In the genomic region with DNA sequence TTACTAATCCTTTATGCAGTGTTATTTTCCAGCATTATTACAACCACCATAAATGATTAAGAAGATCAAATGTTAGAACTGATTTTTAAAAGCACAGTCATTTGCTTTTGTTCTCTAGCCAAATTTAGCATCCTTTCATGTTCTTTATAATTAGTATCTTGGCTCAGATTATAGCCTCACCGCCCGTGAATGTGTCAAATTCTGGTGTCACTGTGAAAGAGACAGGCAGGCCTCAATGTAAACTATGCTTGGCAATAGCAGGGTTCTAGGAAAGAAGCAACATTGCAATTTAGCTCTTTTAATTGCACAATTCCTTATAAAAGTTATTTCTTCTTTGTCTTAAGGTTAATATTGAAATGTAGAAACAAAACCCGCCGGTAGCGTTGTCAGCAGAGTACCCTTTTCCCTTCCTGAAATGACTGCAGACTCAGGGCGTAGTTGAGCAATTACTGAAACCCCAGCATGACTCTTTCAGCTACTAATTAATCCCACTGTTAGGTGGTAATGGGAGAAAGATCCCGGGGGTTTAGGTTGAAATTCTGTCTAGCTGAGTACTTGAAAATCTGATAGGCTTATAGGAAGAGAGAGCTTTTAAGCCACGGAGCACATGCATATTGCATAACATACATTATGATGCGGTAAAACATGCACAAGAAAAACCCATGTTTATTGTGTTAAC, we compare ENCODE assay signal across 18 cellular contexts.
DNase-seq lines count a peak whose midpoint lies in the region; ATAC-seq and TF ChIP-seq lines count a peak whose summit lies in the region.
"Had no signal": no experiment of that assay in that cellular context is flagged by ENCODE, and none has a peak within 500 bp of the region (broad histone marks: within the 10 kb centered on the region; RNA-seq: fewer than 3 reads in every experiment).

No MANE protein-coding gene starts in this region.

- H3K36me3 ChIP-seq in OCI-LY3 (replicated peaks; ENCODE audit: low read depth, low read length) (no peaks in the 10 kb centered on the region), suprapubic skin (no peaks in the 10 kb centered on the region)
- H3K36me3 ChIP-seq: left lung, neutrophil, thoracic aorta had no signal

- no peaks in the 10 kb centered on the region for H3K79me2 ChIP-seq in OCI-LY3 (ENCODE audit: low read length)

- H2AFZ ChIP-seq in OCI-LY3 (ENCODE audit: low read depth, low read length) = no peak overlapping the region

- H3K4me3 ChIP-seq in OCI-LY3 (ENCODE audit: low read length) = no peak overlapping the region
- no peak overlapping the region for H3K4me3 ChIP-seq in suprapubic skin
- H3K4me3 ChIP-seq: left lung, thoracic aorta had no signal

- H4K20me1 ChIP-seq in OCI-LY3 (ENCODE audit: insufficient read depth, low read length) = no peaks in the 10 kb centered on the region

- no peaks in the 10 kb centered on the region for H3K9me3 ChIP-seq in OCI-LY3 (ENCODE audit: insufficient read depth, low read length)
- H3K9me3 ChIP-seq in suprapubic skin = no peaks in the 10 kb centered on the region
- H3K9me3 ChIP-seq: left lung, neutrophil, thoracic aorta had no signal

- DNase-seq in D341Med (ENCODE audit: low spot score) = peak; percentile 51
- peak in 2 of 3 experiments; percentile 70 to 90 for DNase-seq in NCI-H1417 (lab: John Stamatoyannopoulos, UW)
- DNase-seq in iPS-NIHi7 (ENCODE audit: extremely low spot score) = peak; percentile 20
- no peak for DNase-seq in suprapubic skin (ENCODE audit: low spot score in 2 of 2)
- DNase-seq: activated CD4-positive, alpha-beta memory T cell treated with anti-CD3 and anti-CD28 coated beads for 36 hours; activated naive CD4-positive, alpha-beta T cell treated with anti-CD3 and anti-CD28 coated beads for 36 hours; aorta; CD8-positive, alpha-beta T cell; effector memory CD8-positive, alpha-beta T cell; HFFc6; left lung; NCI-H2227 treated with DMSO at 0.1 percent for 48 hours; SHP77 treated with DMSO at 0.1 percent for 48 hours had no signal

- H3K4me2 ChIP-seq in OCI-LY3 (ENCODE audit: low read length) = peak overlapping the region; percentile 46

- TF ChIP-seq EP300 in suprapubic skin (IDR thresholded peaks at IDR 0.05) = no peak

- ATAC-seq in HG03378 (IDR thresholded peaks at IDR 0.05; ENCODE audit: unreplicated experiment) (no peak), HG03280 (IDR thresholded peaks at IDR 0.05; ENCODE audit: unreplicated experiment) (no peak)
- ATAC-seq: CD8-positive, alpha-beta T cell; effector memory CD8-positive, alpha-beta T cell; left lung had no signal

- H3K4me1 ChIP-seq in OCI-LY3 (ENCODE audit: low read length) (peaks cover 8% of the 10 kb centered on the region; the same call in 1 of the 2 replicates), suprapubic skin (no peaks in the 10 kb centered on the region)
- H3K4me1 ChIP-seq: left lung had no signal

- H3K27ac ChIP-seq in OCI-LY3 (ENCODE audit: low read length) = no peak overlapping the region
- no peak overlapping the region for H3K27ac ChIP-seq in suprapubic skin
- H3K27ac ChIP-seq: left lung, neutrophil, thoracic aorta had no signal

- TF ChIP-seq CTCF in OCI-LY3 (IDR thresholded peaks at IDR 0.05; ENCODE audit: low read depth, low read length) (no peak), suprapubic skin (IDR thresholded peaks at IDR 0.05) (no peak)

- no peak overlapping the region for H3K9ac ChIP-seq in OCI-LY3 (ENCODE audit: low read length)

- H3K27me3 ChIP-seq in OCI-LY3 (ENCODE audit: low read depth, low read length) (no peaks in the 10 kb centered on the region), suprapubic skin (no peaks in the 10 kb centered on the region)
- H3K27me3 ChIP-seq: left lung, neutrophil had no signal

- WGBS in suprapubic skin = 69% methylated on average over 9 of the region's 9 CpGs

- TF ChIP-seq POLR2A in suprapubic skin (IDR thresholded peaks at IDR 0.05) = no peak

Comparison
In these comparisons a context has a peak if more than half of its experiments do, and no peak if none do; other contexts are left out.
1. DNase-seq: peak in D341Med (single experiment), NCI-H1417 (2 of 3) and iPS-NIHi7 (single experiment); none in suprapubic skin (0 of 2).